In genomic region chr4:151362404-151363164, GRCh38 we compare ENCODE assay signal across 9 cellular contexts. TPM values are rescaled to one million over a fixed set of nuclear protein-coding genes. Genes with fewer than 3 reads are reported as not detected.
DNase-seq lines count a peak whose midpoint lies in the region; ATAC-seq, FAIRE-seq and TF ChIP-seq lines count a peak whose summit lies in the region.
"Had no signal": no experiment of that assay in that cellular context is flagged by ENCODE, and none has a peak within 500 bp of the region (broad histone marks: within the 10 kb centered on the region; RNA-seq: fewer than 3 reads in every experiment).

No MANE protein-coding gene starts in this region.

- peak overlapping the region; percentile 18 to 39 for H3K4me3 ChIP-seq in kidney (ENCODE audit: low read length in 2 of 2)

- intact Hi-C loops in kidney (cut with DNase I) = no loop called here

- peak; percentile 94 for ATAC-seq in GM18909 (IDR thresholded peaks at IDR 0.05; ENCODE audit: poor library complexity, unreplicated experiment)
- peak; percentile 98 for ATAC-seq in HG03135 (IDR thresholded peaks at IDR 0.05; ENCODE audit: unreplicated experiment)

- H3K27ac ChIP-seq in kidney (ENCODE audit: low read depth in 2 of 2, low read length in 2 of 2) = no peak overlapping the region

- no peaks in the 10 kb centered on the region for H3K4me1 ChIP-seq in kidney (ENCODE audit: control insufficient read depth in 1 of 2, insufficient read depth in 1 of 2, low read depth in 1 of 2, low read length in 2 of 2)

- FAIRE-seq in kidney (lab: Jason Lieb, UNC) = peak; percentile 93

- no peaks in the 10 kb centered on the region for H3K9me3 ChIP-seq in kidney (ENCODE audit: control insufficient read depth in 1 of 2, low read length in 2 of 2)

- DNase-seq in AML-193 (lab: John Stamatoyannopoulos, UW) (peak; percentile 54 to 67), NCI-H2227 treated with DMSO at 0.1 percent for 48 hours (lab: John Stamatoyannopoulos, UW) (peak; percentile 78), kidney (peak; percentile 87)
- DNase-seq in activated CD4-positive, CD25-positive, alpha-beta regulatory T cell (lab: John Stamatoyannopoulos, UW) = peak; percentile 19 to 55 (median 38)
- DNase-seq in central memory CD4-positive, alpha-beta T cell = peak; percentile 72
- DNase-seq in stimulated activated CD4-positive, alpha-beta T cell treated with anti-CD3 and anti-CD28 coated beads, Interleukin-1b, Interleukin-23, amount 100 ng/mL, for 48 hours = peak; percentile 82

- no peak overlapping the region for H3K9ac ChIP-seq in kidney (ENCODE audit: low read length in 2 of 2)

- H3K36me3 ChIP-seq in kidney (ENCODE audit: control insufficient read depth in 1 of 2, insufficient read depth in 2 of 2, low read length in 2 of 2) = no peaks in the 10 kb centered on the region

- TF ChIP-seq CTCF in kidney (IDR thresholded peaks at IDR 0.05; ENCODE audit: borderline replicate concordance, extremely low read depth, insufficient read depth) = peak; percentile 99

RNA-seq across cellular contexts. Expression of gene SH3D19, which starts 37.2 kb away (rescaled TPM):
- 36.8 TPM for total RNA-seq in kidney
- polyA plus RNA-seq in kidney (ENCODE audit: insufficient read depth, low read depth, low replicate concordance) = 13.6 TPM

RNA-seq across cellular contexts. Expression of gene FHIP1A, which starts 46.4 kb away (rescaled TPM):
- total RNA-seq in kidney = 16.5 TPM
- 0.80 TPM for polyA plus RNA-seq in kidney (ENCODE audit: insufficient read depth, low read depth, low replicate concordance)
- polyA plus RNA-seq: IgD-negative memory B cell had no signal
